In genomic region chr19:16604615-16605014, GRCh38 we compare ENCODE assay signal across 13 cellular contexts. TPM values are rescaled to one million over a fixed set of nuclear protein-coding genes. Genes with fewer than 3 reads are reported as not detected.
DNase-seq lines count a peak whose midpoint lies in the region; ATAC-seq and TF ChIP-seq lines count a peak whose summit lies in the region.
"Had no signal": no experiment of that assay in that cellular context is flagged by ENCODE, and none has a peak within 500 bp of the region (broad histone marks: within the 10 kb centered on the region; RNA-seq: fewer than 3 reads in every experiment).

No MANE protein-coding gene starts in this region.

- TF ChIP-seq CTCF in SU-DHL-6 (IDR thresholded peaks at IDR 0.05; ENCODE audit: insufficient read depth, low read length, poor library complexity, severe bottlenecking): no peak

- no peaks in the 10 kb centered on the region for H3K27me3 ChIP-seq in Karpas-422 (ENCODE audit: low read length)
- no peaks in the 10 kb centered on the region for H3K27me3 ChIP-seq in SU-DHL-6 (ENCODE audit: low read length)

- H3K36me3 Mint-ChIP-seq in activated T-cell treated with anti-CD3 and anti-CD28 coated beads, Interleukin-2, amount 50 U/mL, for 72 hours (ENCODE audit: insufficient read depth in 2 of 2): no peaks in the 10 kb centered on the region
- peaks cover 8% of the 10 kb centered on the region for H3K36me3 Mint-ChIP-seq in memory B cell

- no peak for DNase-seq in activated T-cell treated with anti-CD3 and anti-CD28 coated beads, Interleukin-2, amount 50 U/mL, for 72 hours
- no peak for DNase-seq in activated T-cell treated with anti-CD3 and anti-CD28 coated beads, Interleukin-2, amount 50 U/mL, for 1 hour
- DNase-seq in Karpas-422 (no peak), memory B cell (ENCODE audit: low spot score in 2 of 2) (no peak), NCI-H146 (lab: John Stamatoyannopoulos, UW) (no peak), hypothalamus (lab: John Stamatoyannopoulos, UW) (no peak)
- DNase-seq: GF-D8, NCI-H1048, NCI-H1436 treated with DMSO at 0.1 percent for 48 hours, NCI-H2081, NCI-H748 treated with DMSO at 0.1 percent for 48 hours had no signal

- H3F3A ChIP-seq in SU-DHL-6 (ENCODE audit: insufficient read depth): peaks cover 22% of the 10 kb centered on the region

- H3K79me2 ChIP-seq in Karpas-422 (ENCODE audit: low read length): peaks cover 99% of the 10 kb centered on the region
- peaks cover 99% of the 10 kb centered on the region for H3K79me2 ChIP-seq in SU-DHL-6 (ENCODE audit: insufficient read depth, low read length)

- peak overlapping the region; percentile 41 for H3K4me2 ChIP-seq in Karpas-422 (ENCODE audit: low read depth, low read length, poor library complexity, severe bottlenecking)
- peak overlapping the region; percentile 52 for H3K4me2 ChIP-seq in SU-DHL-6 (ENCODE audit: low read depth, low read length, poor library complexity, severe bottlenecking)

- no peak overlapping the region for H3K9ac ChIP-seq in Karpas-422 (ENCODE audit: low read length)
- H3K9ac ChIP-seq in SU-DHL-6 (ENCODE audit: low read length): peak overlapping the region; percentile 16; the same call in 1 of the 2 replicates

- H3K9me3 ChIP-seq in Karpas-422 (ENCODE audit: low read length) (no peaks in the 10 kb centered on the region), SU-DHL-6 (ENCODE audit: insufficient read depth, low read length) (no peaks in the 10 kb centered on the region)

- no peak overlapping the region for H3K4me3 ChIP-seq in Karpas-422 (ENCODE audit: low read length)
- H3K4me3 ChIP-seq in SU-DHL-6 (ENCODE audit: insufficient read depth, low read length, poor library complexity, severe bottlenecking): no peak overlapping the region

- peak overlapping the region; percentile 42 for H3K27ac Mint-ChIP-seq in activated T-cell treated with anti-CD3 and anti-CD28 coated beads, Interleukin-2, amount 50 U/mL, for 72 hours
- H3K27ac Mint-ChIP-seq in memory B cell: peak overlapping the region; percentile 88

- H2AFZ ChIP-seq in Karpas-422 (ENCODE audit: low read length): no peak overlapping the region
- no peak overlapping the region for H2AFZ ChIP-seq in SU-DHL-6 (ENCODE audit: low read depth, low read length, severe bottlenecking)

- no peaks in the 10 kb centered on the region for H3K27me3 Mint-ChIP-seq in activated T-cell treated with anti-CD3 and anti-CD28 coated beads, Interleukin-2, amount 50 U/mL, for 72 hours (ENCODE audit: low read depth)
- H3K27me3 Mint-ChIP-seq in memory B cell: no peaks in the 10 kb centered on the region

- peak overlapping the region; percentile 66 for H3K27ac ChIP-seq in Karpas-422 (ENCODE audit: low read length)
- peak overlapping the region; percentile 80 for H3K27ac ChIP-seq in SU-DHL-6 (ENCODE audit: low read depth, low read length)

- H3K9me3 Mint-ChIP-seq in activated T-cell treated with anti-CD3 and anti-CD28 coated beads, Interleukin-2, amount 50 U/mL, for 72 hours: no peaks in the 10 kb centered on the region
- no peaks in the 10 kb centered on the region for H3K9me3 Mint-ChIP-seq in memory B cell

- no peak overlapping the region for H3K4me3 Mint-ChIP-seq in activated T-cell treated with anti-CD3 and anti-CD28 coated beads, Interleukin-2, amount 50 U/mL, for 72 hours
- peak overlapping the region; percentile 21 for H3K4me3 Mint-ChIP-seq in memory B cell

- H3K36me3 ChIP-seq in Karpas-422 (ENCODE audit: insufficient read depth, low read length) (no peaks in the 10 kb centered on the region), SU-DHL-6 (ENCODE audit: low read length) (no peaks in the 10 kb centered on the region)

- peaks cover 77% of the 10 kb centered on the region for H4K20me1 ChIP-seq in Karpas-422 (ENCODE audit: insufficient read depth, low read depth, low read length)
- H4K20me1 ChIP-seq in SU-DHL-6 (ENCODE audit: low read depth, low read length): peaks cover 3% of the 10 kb centered on the region; the same call in 1 of the 2 replicates

- ATAC-seq in activated T-cell treated with anti-CD3 and anti-CD28 coated beads, Interleukin-2, amount 50 U/mL, for 72 hours (replicated peaks in 1 of 2): no peak
- no peak for ATAC-seq in memory B cell (ENCODE audit: low read depth)
- ATAC-seq in GM21723 (IDR thresholded peaks at IDR 0.05; ENCODE audit: unreplicated experiment): no peak

- H3K9me2 ChIP-seq in Karpas-422 (replicated peaks; ENCODE audit: insufficient read depth, low read length): no peaks in the 10 kb centered on the region
- no peaks in the 10 kb centered on the region for H3K9me2 ChIP-seq in SU-DHL-6 (replicated peaks; ENCODE audit: insufficient read depth, low read length)

- peaks cover 31% of the 10 kb centered on the region for H3K4me1 Mint-ChIP-seq in activated T-cell treated with anti-CD3 and anti-CD28 coated beads, Interleukin-2, amount 50 U/mL, for 72 hours (ENCODE audit: low read depth)
- H3K4me1 Mint-ChIP-seq in memory B cell: peaks cover 43% of the 10 kb centered on the region

- H3K4me1 ChIP-seq in Karpas-422 (ENCODE audit: low read length): peaks cover 77% of the 10 kb centered on the region

RNA-seq across cellular contexts. Expression of gene MED26, which starts 23.4 kb away (rescaled TPM):
- 10 to 100 TPM; 18.6 to 20.2 TPM for total RNA-seq in activated T-cell treated with anti-CD3 and anti-CD28 coated beads, Interleukin-2, amount 50 U/mL, for 72 hours
- total RNA-seq in Karpas-422 (2014; rRNA removed; shearing (Covaris generic); ENCODE audit: low replicate concordance): 15.0 and 23.7 TPM in 2 replicates

RNA-seq across cellular contexts. Expression of gene SLC35E1, which starts 32.4 kb away (rescaled TPM):
- total RNA-seq in activated T-cell treated with anti-CD3 and anti-CD28 coated beads, Interleukin-2, amount 50 U/mL, for 72 hours: 10 to 100 TPM; 36.5 to 39.5 TPM
- total RNA-seq in Karpas-422 (2014; rRNA removed; shearing (Covaris generic); ENCODE audit: low replicate concordance): 33.5 and 39.4 TPM in 2 replicates

RNA-seq across cellular contexts. Expression of gene SMIM7, which starts 55.3 kb away (rescaled TPM):
- 10 to 100 TPM; 75.8 to 81.1 TPM for total RNA-seq in activated T-cell treated with anti-CD3 and anti-CD28 coated beads, Interleukin-2, amount 50 U/mL, for 72 hours
- total RNA-seq in Karpas-422 (2014; rRNA removed; shearing (Covaris generic); ENCODE audit: low replicate concordance): 59.8 and 62.0 TPM in 2 replicates

RNA-seq across cellular contexts. Expression of gene TMEM38A, which starts 56.3 kb away (rescaled TPM):
- total RNA-seq in activated T-cell treated with anti-CD3 and anti-CD28 coated beads, Interleukin-2, amount 50 U/mL, for 72 hours: 1 to 10 TPM; 1.6 to 2.6 TPM
- 12.9 and 21.2 TPM in 2 replicates for total RNA-seq in Karpas-422 (2014; rRNA removed; shearing (Covaris generic); ENCODE audit: low replicate concordance)
